Comparison of ENCODE assay signal across 8 cellular contexts in the genomic region with DNA sequence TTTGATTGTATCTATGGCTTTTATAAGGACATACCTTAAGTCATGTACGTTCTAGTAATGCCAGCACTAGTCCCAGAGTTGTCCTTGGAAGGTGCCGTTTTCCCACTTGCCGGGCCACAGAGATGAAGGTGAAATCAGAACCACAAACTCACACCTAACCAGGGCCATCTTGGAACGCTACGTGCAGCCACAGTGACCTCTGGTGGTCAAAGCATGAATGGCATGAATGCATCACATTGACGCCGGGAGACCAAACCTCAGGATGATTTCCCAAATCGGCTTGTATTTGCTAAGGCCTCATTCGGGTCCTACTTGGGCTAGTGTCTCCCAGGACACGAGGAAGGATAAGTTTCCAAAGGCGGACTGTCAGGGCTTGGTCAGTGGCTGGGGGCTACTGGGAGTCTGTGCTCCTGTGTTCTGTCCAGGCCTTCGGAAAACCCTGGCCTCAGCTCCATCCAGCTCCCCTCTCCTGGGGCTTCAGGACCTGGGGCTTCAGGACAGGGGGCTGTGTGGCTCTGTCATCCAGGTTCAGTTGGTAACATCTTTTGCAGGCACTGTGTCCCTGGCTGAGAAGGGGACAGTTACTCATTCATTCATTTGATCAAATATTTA.
A peak's percentile ranks its signal among the peaks of the same experiment; 100 is the strongest.
DNase-seq lines count a peak whose midpoint lies in the region; ATAC-seq and TF ChIP-seq lines count a peak whose summit lies in the region.

No MANE protein-coding gene starts in this region.

- no peaks in the 10 kb centered on the region for H3K9me3 ChIP-seq in esophagus muscularis mucosa

- H3K9me3 Mint-ChIP-seq in naive B cell: no peaks in the 10 kb centered on the region
- H3K9me3 Mint-ChIP-seq in stimulated activated effector memory CD8-positive, alpha-beta T cell treated with anti-CD3 and anti-CD28 coated beads, Interleukin-12 subunit alpha, Interleukin-12 subunit beta, amount 100 ng/mL, for 72 hours: no peaks in the 10 kb centered on the region

- intact Hi-C loops in esophagus muscularis mucosa (cut with DNase I): loop anchor here (1.0 to 10.0 kb wide), 2 partner anchors 295 to 1084 kb away; no protein-coding TSS in a partner anchor

- TF ChIP-seq POLR2A in esophagus muscularis mucosa (IDR thresholded peaks at IDR 0.05; ENCODE audit: low read depth): no peak

- TF ChIP-seq EP300 in esophagus muscularis mucosa (IDR thresholded peaks at IDR 0.05): no peak

- H3K4me3 ChIP-seq in esophagus muscularis mucosa: no peak overlapping the region

- no peaks in the 10 kb centered on the region for H3K36me3 Mint-ChIP-seq in naive B cell
- no peaks in the 10 kb centered on the region for H3K36me3 Mint-ChIP-seq in stimulated activated effector memory CD8-positive, alpha-beta T cell treated with anti-CD3 and anti-CD28 coated beads, Interleukin-12 subunit alpha, Interleukin-12 subunit beta, amount 100 ng/mL, for 72 hours

- no peaks in the 10 kb centered on the region for H3K36me3 ChIP-seq in esophagus muscularis mucosa

- H3K4me1 ChIP-seq in esophagus muscularis mucosa: no peaks in the 10 kb centered on the region

- peak in 2 of 3 experiments; percentile 93 to 97 for TF ChIP-seq CTCF in esophagus muscularis mucosa (IDR thresholded peaks at IDR 0.05)

- WGBS in esophagus muscularis mucosa: 6% methylated on average over 9 of the region's 12 CpGs

- H3K27ac Mint-ChIP-seq in naive B cell: peak overlapping the region in 1 of 6 donors; percentile 50
- no peak overlapping the region for H3K27ac Mint-ChIP-seq in stimulated activated effector memory CD8-positive, alpha-beta T cell treated with anti-CD3 and anti-CD28 coated beads, Interleukin-12 subunit alpha, Interleukin-12 subunit beta, amount 100 ng/mL, for 72 hours

- H3K4me3 Mint-ChIP-seq in naive B cell: no peak overlapping the region
- H3K4me3 Mint-ChIP-seq in stimulated activated effector memory CD8-positive, alpha-beta T cell treated with anti-CD3 and anti-CD28 coated beads, Interleukin-12 subunit alpha, Interleukin-12 subunit beta, amount 100 ng/mL, for 72 hours: no peak overlapping the region

- ATAC-seq in GM21390 (IDR thresholded peaks at IDR 0.05; ENCODE audit: unreplicated experiment) (peak; percentile 46), naive B cell (ENCODE audit: low read depth in 2 of 2) (peak in 1 of 2 donors; percentile 54), GM21529 (IDR thresholded peaks at IDR 0.05; ENCODE audit: unreplicated experiment) (no peak)
- peak; percentile 49 for ATAC-seq in stimulated activated effector memory CD8-positive, alpha-beta T cell treated with anti-CD3 and anti-CD28 coated beads, Interleukin-12 subunit alpha, Interleukin-12 subunit beta, amount 100 ng/mL, for 72 hours

- peaks cover 0 to 18% (median 0%) of the 10 kb centered on the region in 4 donors for H3K27me3 ChIP-seq in esophagus muscularis mucosa

- H3K27ac ChIP-seq in esophagus muscularis mucosa (replicated peaks in 1 of 4): no peak overlapping the region

- peak in 12 of 14 donors; percentile 5 to 52 (median 32) for DNase-seq in C1 segment of cervical spinal cord (lab: John Stamatoyannopoulos, UW)
- DNase-seq in NCI-H69 (lab: John Stamatoyannopoulos, UW): peak; percentile 17
- peak; percentile 51 for DNase-seq in activated T-cell treated with anti-CD3 and anti-CD28 coated beads for 24 hours (ENCODE audit: low read depth)
- DNase-seq in esophagus muscularis mucosa (ENCODE audit: extremely low spot score): no peak
- peak; percentile 51 for DNase-seq in naive B cell
- peak; percentile 55 to 79 for DNase-seq in stimulated activated effector memory CD8-positive, alpha-beta T cell treated with anti-CD3 and anti-CD28 coated beads, Interleukin-12 subunit alpha, Interleukin-12 subunit beta, amount 100 ng/mL, for 72 hours (ENCODE audit: low spot score in 2 of 2)

- H3K27me3 Mint-ChIP-seq in naive B cell: peaks cover 43 to 70% (median 64%) of the 10 kb centered on the region in 3 donors

- H3K4me1 Mint-ChIP-seq in naive B cell: no peaks in the 10 kb centered on the region
- H3K4me1 Mint-ChIP-seq in stimulated activated effector memory CD8-positive, alpha-beta T cell treated with anti-CD3 and anti-CD28 coated beads, Interleukin-12 subunit alpha, Interleukin-12 subunit beta, amount 100 ng/mL, for 72 hours: no peaks in the 10 kb centered on the region
